ENCODE assay signal across 16 cellular contexts in the genomic region with DNA sequence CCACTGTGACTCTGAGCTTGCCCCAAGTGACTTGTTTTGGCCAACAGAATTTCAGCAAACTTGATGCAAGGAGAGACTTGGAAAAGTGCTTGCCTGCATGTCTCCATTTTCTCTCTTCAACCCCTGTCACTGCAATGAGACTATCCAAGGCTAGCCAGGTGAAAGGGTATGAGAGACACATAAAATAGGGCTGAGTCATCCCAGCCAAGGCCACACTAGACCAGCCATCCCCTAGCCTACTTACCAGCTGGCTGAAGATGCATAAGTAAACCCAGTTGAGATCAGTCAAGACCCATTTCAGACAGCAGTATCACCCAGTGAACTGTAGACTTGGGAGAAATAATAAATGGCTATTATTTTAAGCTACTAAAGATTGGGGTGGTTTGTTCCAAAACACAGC. TPM values are rescaled to one million over a fixed set of nuclear protein-coding genes. Genes with fewer than 3 reads are reported as not detected.
DNase-seq lines count a peak whose midpoint lies in the region; ATAC-seq, FAIRE-seq and TF ChIP-seq lines count a peak whose summit lies in the region.
"Had no signal": no experiment of that assay in that cellular context is flagged by ENCODE, and none has a peak within 500 bp of the region (broad histone marks: within the 10 kb centered on the region; RNA-seq: fewer than 3 reads in every experiment).

No MANE protein-coding gene starts in this region.

- no peaks in the 10 kb centered on the region for H3K9me2 ChIP-seq in MM.1S (replicated peaks; ENCODE audit: insufficient read depth, low read length)

- no peaks in the 10 kb centered on the region for H3F3A ChIP-seq in MM.1S (ENCODE audit: insufficient read depth, low read length)

- no peak for TF ChIP-seq POLR2A in HepG2 (IDR thresholded peaks at IDR 0.05; ENCODE audit: insufficient read depth in 1 of 2, low read depth in 2 of 2, low read length in 2 of 2)

- H2AFZ ChIP-seq in HepG2 (ENCODE audit: low read length): no peak overlapping the region
- H2AFZ ChIP-seq in MM.1S (ENCODE audit: low read length): no peak overlapping the region

- H3K4me2 ChIP-seq in HepG2 (ENCODE audit: low read depth, low read length) (no peak overlapping the region), MM.1S (ENCODE audit: low read depth, low read length) (no peak overlapping the region)

- peaks cover 5 to 64% (median 29%) of the 10 kb centered on the region in 9 donors for H3K4me1 ChIP-seq in heart right ventricle
- peaks cover 39% of the 10 kb centered on the region for H3K4me1 ChIP-seq in SJCRH30
- 0 out of 2 replicates have a peak, but pooled peaks cover 4% of the 10 kb centered on the region for H3K4me1 ChIP-seq in HepG2 (ENCODE audit: insufficient read depth, low read length)
- H3K4me1 ChIP-seq in subcutaneous abdominal adipose tissue (ENCODE audit: control insufficient read depth in 5 of 5, insufficient read depth in 5 of 5, low read length in 5 of 5): peaks cover 2 to 44% (median 16%) of the 10 kb centered on the region in 5 donors
- no peaks in the 10 kb centered on the region for H3K4me1 ChIP-seq in MM.1S (ENCODE audit: low read length)
- H3K4me1 ChIP-seq: HAP-1 had no signal

- FAIRE-seq in HepG2 (lab: Jason Lieb, UNC): no peak
- FAIRE-seq: GM19239 had no signal

- no peak for ATAC-seq in heart right ventricle
- no peak for ATAC-seq in left ventricle myocardium superior
- peak; percentile 51; the same call in 1 of the 3 replicates for ATAC-seq in HepG2

- H3K9ac ChIP-seq in HepG2 (ENCODE audit: insufficient read depth, low read depth, low read length) (no peak overlapping the region), subcutaneous abdominal adipose tissue (ENCODE audit: low read length in 5 of 5) (peak overlapping the region in 2 of 5 donors; percentile 5 to 10), MM.1S (ENCODE audit: low read length) (no peak overlapping the region)

- H3K27me3 ChIP-seq in heart right ventricle (no peaks in the 10 kb centered on the region), SJCRH30 (no peaks in the 10 kb centered on the region), HepG2 (ENCODE audit: control insufficient read depth in 1 of 2, insufficient read depth in 2 of 2, low read length in 2 of 2) (no peaks in the 10 kb centered on the region), subcutaneous abdominal adipose tissue (ENCODE audit: control insufficient read depth in 5 of 5, insufficient read depth in 4 of 5, low read length in 5 of 5) (no peaks in the 10 kb centered on the region), MM.1S (replicated peaks; ENCODE audit: insufficient read depth, low read length) (no peaks in the 10 kb centered on the region)

- no peaks in the 10 kb centered on the region for H3K79me2 ChIP-seq in HepG2 (ENCODE audit: insufficient read depth, low read length)
- no peaks in the 10 kb centered on the region for H3K79me2 ChIP-seq in MM.1S (ENCODE audit: low read length)

- TF ChIP-seq EP300 in HepG2 (IDR thresholded peaks at IDR 0.05; ENCODE audit: low read depth in 2 of 2, low read length in 2 of 2) (no peak), HepG2 (CRISPR knock-in tag; IDR thresholded peaks at IDR 0.05; ENCODE audit: borderline replicate concordance) (no peak)

- in situ Hi-C loops in HepG2 (cut with HindIII; ENCODE audit: extremely low pct_ligation_motif_present, low pct_unique_long_range_greater_than_20kb): no loop called here

- no peak overlapping the region for H3K4me3 ChIP-seq in heart right ventricle
- no peak overlapping the region for H3K4me3 ChIP-seq in SJCRH30
- no peak overlapping the region for H3K4me3 ChIP-seq in HepG2 (replicated peaks in 1 of 3; ENCODE audit: insufficient read depth in 1 of 3, low read depth in 2 of 3, low read length in 3 of 3)
- H3K4me3 ChIP-seq in subcutaneous abdominal adipose tissue (ENCODE audit: low read depth in 1 of 5, low read length in 5 of 5): no peak overlapping the region
- H3K4me3 ChIP-seq in MM.1S (ENCODE audit: low read length): no peak overlapping the region
- H3K4me3 ChIP-seq: HAP-1 had no signal

- H3K36me3 ChIP-seq in heart right ventricle (no peaks in the 10 kb centered on the region), SJCRH30 (no peaks in the 10 kb centered on the region), HepG2 (replicated peaks in 1 of 2; ENCODE audit: control insufficient read depth in 1 of 2, insufficient read depth in 2 of 2, low read length in 2 of 2) (no peaks in the 10 kb centered on the region), subcutaneous abdominal adipose tissue (ENCODE audit: control insufficient read depth in 5 of 5, insufficient read depth in 5 of 5, low read length in 5 of 5) (peaks cover 0 to 2% (median 0%) of the 10 kb centered on the region in 5 donors), MM.1S (replicated peaks; ENCODE audit: insufficient read depth, low read length) (no peaks in the 10 kb centered on the region)
- H3K36me3 ChIP-seq: HAP-1 had no signal

- intact Hi-C loops in heart right ventricle (cut with DNase I): loop anchor here in 3 of 10 donors (5.0 to 10.0 kb wide), 4 partner anchors 54 to 76 kb away; partner anchors contain the start of gene VLDLR (in 1 of the 3)
- intact Hi-C loops in left ventricle myocardium superior (cut with micrococcal nuclease): loop anchor here (5.0 kb wide), 1 partner anchor 71 kb away; no protein-coding TSS in a partner anchor
- intact Hi-C loops in HepG2 (cut with micrococcal nuclease; ENCODE audit: unreplicated experiment): no loop called here

- H3K9me3 ChIP-seq in heart right ventricle: peaks cover 0 to 6% (median 0%) of the 10 kb centered on the region in 11 donors
- H3K9me3 ChIP-seq in SJCRH30 (replicated peaks): peaks cover 3% of the 10 kb centered on the region; the same call in 1 of the 2 replicates
- H3K9me3 ChIP-seq in HepG2 (ENCODE audit: low read length): no peaks in the 10 kb centered on the region
- peaks cover 0 to 5% (median 0%) of the 10 kb centered on the region in 5 donors for H3K9me3 ChIP-seq in subcutaneous abdominal adipose tissue (ENCODE audit: control insufficient read depth in 5 of 5, low read length in 5 of 5)
- no peaks in the 10 kb centered on the region for H3K9me3 ChIP-seq in MM.1S (replicated peaks; ENCODE audit: insufficient read depth, low read length)
- H3K9me3 ChIP-seq: HAP-1 had no signal

- POLR2A ChIA-PET in HepG2 (lab: Yijun Ruan, JAX): no interaction called here

- no peak for TF ChIP-seq CTCF in heart right ventricle (IDR thresholded peaks at IDR 0.05)
- no peak for TF ChIP-seq CTCF in HepG2 (CRISPR knock-in tag; IDR thresholded peaks at IDR 0.05)
- TF ChIP-seq CTCF in MM.1S (IDR thresholded peaks at IDR 0.05; ENCODE audit: low read length): no peak

- DNase-seq in heart right ventricle: no peak
- DNase-seq in left ventricle myocardium superior: no peak
- DNase-seq in SJCRH30: peak in 1 of 2 experiments; percentile 21
- DNase-seq in HepG2 (ENCODE audit: low spot score): peak; percentile 2
- DNase-seq in NAMALWA (ENCODE audit: low spot score): no peak
- DNase-seq in hepatic stellate cell (ENCODE audit: low spot score): no peak
- no peak for DNase-seq in MM.1S
- DNase-seq: DND-41, GF-D8, NCI-H146, NCI-H2081 treated with DMSO at 0.1 percent for 48 hours, NCI-H2227 treated with DMSO at 0.1 percent for 48 hours had no signal

- BruUV-seq in HepG2 (replicated peaks; lab: Mats Ljungman, UMichigan): no TSS peak

- no peak for TF ChIP-seq RAD21 in HepG2 (CRISPR knock-in tag; IDR thresholded peaks at IDR 0.05)

- H4K20me1 ChIP-seq in HepG2 (ENCODE audit: insufficient read depth, low read length): no peaks in the 10 kb centered on the region
- no peaks in the 10 kb centered on the region for H4K20me1 ChIP-seq in MM.1S (ENCODE audit: insufficient read depth, low read length)

- CTCF ChIA-PET in HepG2 (lab: Yijun Ruan, JAX; ENCODE audit: low intra/inter-chr PET ratio, low total read pairs): no interaction called here

- peak overlapping the region; percentile 16 to 87 (median 70) for H3K27ac ChIP-seq in heart right ventricle
- H3K27ac ChIP-seq in SJCRH30: peak overlapping the region; percentile 64
- no peak overlapping the region for H3K27ac ChIP-seq in HepG2 (ENCODE audit: extremely low read length, insufficient read depth, low read length)
- peak overlapping the region; percentile 71 for H3K27ac ChIP-seq in subcutaneous abdominal adipose tissue (ENCODE audit: low read depth, low read length)
- no peak overlapping the region for H3K27ac ChIP-seq in MM.1S (ENCODE audit: low read length)

TF ChIP-seq in HepG2, 621 proteins besides CTCF, POLR2A, EP300 and RAD21 (continues in another document):
- TF ChIP-seq NFE2L2 (IDR thresholded peaks at IDR 0.05; ENCODE audit: low read length) (peak; percentile 77), FOSL2 (CRISPR knock-in tag; IDR thresholded peaks at IDR 0.05) (peak; percentile 78)

RNA-seq across cellular contexts. Expression of gene VLDLR, which starts 52.9 kb away (rescaled TPM):
- 100 to 1,000 TPM; 114 to 153 (median 140) TPM for total RNA-seq in heart right ventricle
- polyA plus RNA-seq in heart right ventricle: 10 to 100 TPM; 17.9 to 23.0 TPM
- 132 TPM for total RNA-seq in left ventricle myocardium superior
- total RNA-seq in SJCRH30 (2014; rRNA removed; shearing (Covaris generic)): 4.5 and 4.8 TPM in 2 replicates
- 3.4 TPM in 2 replicates for total RNA-seq in HepG2 (2016; rRNA removed; fragmentation: Illumina TruSeq; extraction: Trizol)
- 0.20 and 0.35 TPM in 2 replicates for total RNA-seq in HepG2 (2016; cell fraction: cytosol; rRNA removed; fragmentation: Illumina TruSeq; extraction: Trizol; ENCODE audit: low read depth)
- 2.9 and 3.7 TPM in 2 replicates for total RNA-seq in HepG2 (2016; cell fraction: insoluble cytoplasmic fraction; rRNA removed; fragmentation: Illumina TruSeq; extraction: Trizol)
- total RNA-seq in HepG2 (2016; cell fraction: membrane; rRNA removed; fragmentation: Illumina TruSeq; extraction: Trizol): 1.8 and 1.9 TPM in 2 replicates
- total RNA-seq in HepG2 (2016; cell fraction: nucleus; rRNA removed; fragmentation: Illumina TruSeq; extraction: Trizol): 8.9 and 9.7 TPM in 2 replicates
- polyA plus RNA-seq in HepG2 (2011; rRNA removed): 10.5 and 10.6 TPM in 2 replicates
- polyA plus RNA-seq in HepG2 (2011; cell fraction: cytosol; rRNA removed): 5.3 and 8.4 TPM in 2 replicates
- polyA plus RNA-seq in HepG2 (2011; cell fraction: nucleus; rRNA removed): 10.6 and 11.0 TPM in 2 replicates
- 4.7 and 13.5 TPM in 2 replicates for polyA plus RNA-seq in HepG2 (2012)
- 0.22 and 0.32 TPM in 2 replicates for polyA plus RNA-seq in HepG2 (2016; cell fraction: cytosol; fragmentation: Illumina TruSeq; extraction: Trizol; ENCODE audit: low read depth)
- 2.9 and 3.0 TPM in 2 replicates for polyA plus RNA-seq in HepG2 (2016; cell fraction: insoluble cytoplasmic fraction; fragmentation: Illumina TruSeq; extraction: Trizol; ENCODE audit: low read depth)
- 0.66 and 1.0 TPM in 2 replicates for polyA plus RNA-seq in HepG2 (2016; cell fraction: membrane; fragmentation: Illumina TruSeq; extraction: Trizol; ENCODE audit: low read depth)
- 10.6 and 10.7 TPM in 2 replicates for polyA plus RNA-seq in HepG2 (2016; cell fraction: nucleus; fragmentation: Illumina TruSeq; extraction: Trizol; ENCODE audit: insufficient read depth, low read depth)
- 2.5 and 13.3 TPM in 2 replicates for polyA minus RNA-seq in HepG2 (2011; rRNA and poly(A)+ RNA removed; ENCODE audit: low replicate concordance)
- 7.5 and 11.8 TPM in 2 replicates for polyA minus RNA-seq in HepG2 (2011; cell fraction: cytosol; rRNA and poly(A)+ RNA removed)
- polyA minus RNA-seq in HepG2 (2011; cell fraction: nucleus; rRNA and poly(A)+ RNA removed): 8.0 and 16.2 TPM in 2 replicates
- polyA plus RNA-seq: IgD-negative memory B cell had no signal

Comparison
In these comparisons a context has a peak if more than half of its experiments do, and no peak if none do; other contexts are left out.
1. H3K27ac ChIP-seq: peak in heart right ventricle (10 of 10), SJCRH30 (single experiment) and subcutaneous abdominal adipose tissue (single experiment); none in HepG2 (single experiment) and MM.1S (single experiment).
2. RNA of gene VLDLR, which starts 52.9 kb away (total RNA-seq): 114 to 153 TPM in heart right ventricle and 132 TPM in left ventricle myocardium superior (single experiment); 4.5 to 4.8 TPM in SJCRH30 and 0.20 to 9.7 TPM in HepG2; every median in the first group is over 10 times any median in the second.